In the genomic region with DNA sequence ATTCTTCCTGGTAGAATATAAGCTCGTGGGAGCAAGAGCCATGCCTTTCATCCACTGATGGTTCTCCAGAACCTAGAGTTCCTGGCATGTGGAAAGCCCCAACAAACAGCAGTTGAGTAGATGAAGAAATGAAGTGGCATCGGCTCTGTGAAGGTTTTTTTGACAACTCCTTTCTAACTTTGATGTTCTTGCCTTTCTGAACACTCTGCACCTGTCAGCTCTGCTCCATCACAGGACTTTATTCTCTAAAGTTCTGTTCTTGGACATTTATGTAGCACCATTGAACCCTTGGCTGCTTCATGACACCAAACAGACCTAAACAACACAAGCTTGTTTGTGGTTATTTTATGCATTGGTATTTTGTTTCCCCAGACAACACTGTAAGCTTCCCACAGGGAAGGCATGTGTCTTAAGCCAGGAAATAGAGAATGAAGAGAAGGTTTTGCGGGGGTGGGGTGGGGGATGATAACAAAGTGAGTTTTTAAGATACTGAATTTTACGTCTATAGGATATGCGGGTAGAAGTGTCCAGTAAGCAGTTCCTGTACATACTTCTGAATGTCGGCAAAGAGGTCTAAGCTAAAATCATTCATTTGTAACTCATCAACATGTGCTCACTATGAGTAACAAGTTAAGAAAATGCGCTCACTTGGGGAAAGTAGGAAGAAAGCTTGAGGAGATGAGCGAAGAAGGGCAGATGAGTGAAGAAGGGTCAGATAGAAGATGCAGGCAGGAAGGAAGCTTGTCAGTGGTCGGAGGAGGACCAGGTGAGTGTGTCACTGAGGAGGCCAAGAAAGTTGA, we compare ENCODE assay signal across 12 cellular contexts.
DNase-seq lines count a peak whose midpoint lies in the region; ATAC-seq and TF ChIP-seq lines count a peak whose summit lies in the region.
"Had no signal": no experiment of that assay in that cellular context is flagged by ENCODE, and none has a peak within 500 bp of the region (broad histone marks: within the 10 kb centered on the region; RNA-seq: fewer than 3 reads in every experiment).

No MANE protein-coding gene starts in this region.

- H3K27ac ChIP-seq in DOHH2 (ENCODE audit: low read depth, low read length): no peak overlapping the region
- no peak overlapping the region for H3K27ac ChIP-seq in OCI-LY3 (ENCODE audit: low read length)
- H3K27ac ChIP-seq: ovary had no signal

- H3K4me3 ChIP-seq in DOHH2 (ENCODE audit: low read length) (no peak overlapping the region), OCI-LY3 (ENCODE audit: low read length) (0 out of 2 replicates have a peak overlapping the region, but pooled peaks have one; percentile 14), fibroblast of villous mesenchyme (ENCODE audit: low read depth, low read length) (no peak overlapping the region)
- H3K4me3 ChIP-seq: MG63, ovary had no signal

- no peak overlapping the region for H3K9ac ChIP-seq in OCI-LY3 (ENCODE audit: low read length)

- ATAC-seq in GM18873 (IDR thresholded peaks at IDR 0.05; ENCODE audit: low FRiP score, unreplicated experiment): peak; percentile 34

- H3K4me1 ChIP-seq in DOHH2 (ENCODE audit: control insufficient read depth, low read length): peaks cover 42% of the 10 kb centered on the region
- peaks cover 42% of the 10 kb centered on the region for H3K4me1 ChIP-seq in OCI-LY3 (ENCODE audit: low read length)

- H3K4me2 ChIP-seq in DOHH2 (ENCODE audit: low read length) (peak overlapping the region; percentile 5), OCI-LY3 (ENCODE audit: low read length) (peak overlapping the region; percentile 14)

- TF ChIP-seq CTCF in DOHH2 (IDR thresholded peaks at IDR 0.05; ENCODE audit: low read depth, low read length, poor library complexity, severe bottlenecking) (no peak), OCI-LY3 (IDR thresholded peaks at IDR 0.05; ENCODE audit: low read depth, low read length) (no peak), fibroblast of villous mesenchyme (IDR thresholded peaks at IDR 0.05; ENCODE audit: insufficient read depth, low read depth, low read length) (no peak), progenitor cell of endocrine pancreas (IDR thresholded peaks at IDR 0.05; ENCODE audit: unreplicated experiment) (no peak), glutamatergic neuron (IDR thresholded peaks at IDR 0.05; ENCODE audit: partially characterized antibody, unreplicated experiment) (no peak)

- no peaks in the 10 kb centered on the region for H3K36me3 ChIP-seq in DOHH2 (ENCODE audit: control insufficient read depth, low read length)
- no peaks in the 10 kb centered on the region for H3K36me3 ChIP-seq in OCI-LY3 (replicated peaks; ENCODE audit: low read depth, low read length)
- H3K36me3 ChIP-seq: MG63, ovary had no signal

- H3K27ac Mint-ChIP-seq in progenitor cell of endocrine pancreas (no peak overlapping the region), glutamatergic neuron (ENCODE audit: unreplicated experiment) (no peak overlapping the region)

- H3K27me3 Mint-ChIP-seq in progenitor cell of endocrine pancreas: no peaks in the 10 kb centered on the region
- H3K27me3 Mint-ChIP-seq in glutamatergic neuron (ENCODE audit: unreplicated experiment): no peaks in the 10 kb centered on the region

- H2AFZ ChIP-seq in OCI-LY3 (ENCODE audit: low read depth, low read length): peak overlapping the region; percentile 41

- peaks cover 1% of the 10 kb centered on the region for H3K36me3 Mint-ChIP-seq in progenitor cell of endocrine pancreas (ENCODE audit: insufficient read depth)
- no peaks in the 10 kb centered on the region for H3K36me3 Mint-ChIP-seq in glutamatergic neuron (ENCODE audit: unreplicated experiment)

- H3K27me3 ChIP-seq in DOHH2 (ENCODE audit: control insufficient read depth, low read length) (no peaks in the 10 kb centered on the region), OCI-LY3 (ENCODE audit: low read depth, low read length) (no peaks in the 10 kb centered on the region)
- H3K27me3 ChIP-seq: MG63, ovary had no signal

- H3K4me1 Mint-ChIP-seq in progenitor cell of endocrine pancreas (ENCODE audit: low read depth) (peaks cover 18% of the 10 kb centered on the region), glutamatergic neuron (ENCODE audit: low read depth, unreplicated experiment) (peaks cover 6% of the 10 kb centered on the region)

- no peaks in the 10 kb centered on the region for H3K9me2 ChIP-seq in DOHH2 (replicated peaks; ENCODE audit: control insufficient read depth, low read length)

- no peaks in the 10 kb centered on the region for H3F3A ChIP-seq in DOHH2 (ENCODE audit: control insufficient read depth, insufficient read depth)

- H3K79me2 ChIP-seq in DOHH2 (ENCODE audit: control insufficient read depth, low read length) (no peaks in the 10 kb centered on the region), OCI-LY3 (ENCODE audit: low read length) (no peaks in the 10 kb centered on the region)

- DNase-seq in fibroblast of villous mesenchyme (ENCODE audit: low read depth) (peak; percentile 47), progenitor cell of endocrine pancreas (ENCODE audit: low spot score, unreplicated experiment) (no peak), glutamatergic neuron (no peak), midbrain (lab: John Stamatoyannopoulos, UW) (no peak)
- DNase-seq: activated CD8-positive, alpha-beta memory T cell treated with anti-CD3 and anti-CD28 coated beads, Interleukin-2, amount 50 U/mL, for 4 hours; mesenchymal stem cell; MG63; ovary; T1000 had no signal

- H3K4me3 Mint-ChIP-seq in progenitor cell of endocrine pancreas (ENCODE audit: low read depth) (no peak overlapping the region), glutamatergic neuron (ENCODE audit: unreplicated experiment) (no peak overlapping the region)

- H4K20me1 ChIP-seq in DOHH2 (ENCODE audit: control insufficient read depth, insufficient read depth, low read depth, low read length) (no peaks in the 10 kb centered on the region), OCI-LY3 (ENCODE audit: insufficient read depth, low read length) (no peaks in the 10 kb centered on the region)

- peaks cover 14% of the 10 kb centered on the region for H3K9me3 Mint-ChIP-seq in progenitor cell of endocrine pancreas (ENCODE audit: low read depth)
- peaks cover 3% of the 10 kb centered on the region for H3K9me3 Mint-ChIP-seq in glutamatergic neuron (ENCODE audit: unreplicated experiment)

- no peaks in the 10 kb centered on the region for H3K9me3 ChIP-seq in DOHH2 (ENCODE audit: control insufficient read depth, insufficient read depth, low read length)
- no peaks in the 10 kb centered on the region for H3K9me3 ChIP-seq in OCI-LY3 (ENCODE audit: insufficient read depth, low read length)
- H3K9me3 ChIP-seq: MG63, ovary had no signal
